Comparison of ENCODE assay signal across 1 cellular context in the genomic region with DNA sequence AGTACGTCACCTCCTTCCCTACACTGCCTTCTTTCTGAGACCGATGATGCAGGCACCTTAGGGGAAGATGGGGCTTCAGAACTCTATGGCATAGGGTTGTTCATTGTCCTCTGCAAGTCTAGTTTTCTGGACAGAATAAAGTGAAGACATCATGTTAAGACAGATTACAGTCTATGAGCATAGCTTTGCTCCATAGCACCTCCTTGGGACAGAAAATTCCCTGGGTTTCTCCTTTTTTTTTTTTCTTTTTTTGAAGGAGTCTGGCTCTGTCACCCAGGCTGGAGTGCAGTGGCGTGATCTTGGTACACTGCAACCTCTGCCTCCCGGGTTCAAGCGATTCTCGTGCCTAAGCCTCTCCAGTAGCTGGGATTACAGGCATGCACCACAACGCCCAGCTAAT.
TF ChIP-seq lines count a peak whose summit lies in the region.

No MANE protein-coding gene starts in this region.

TF ChIP-seq in HepG2, 621 proteins besides CTCF, POLR2A, EP300 and RAD21:
- TF ChIP-seq STAG1 (CRISPR knock-in tag; IDR thresholded peaks at IDR 0.05) (peak; percentile 11; the same call in 1 of the 2 replicates), ZNF143 (CRISPR knock-in tag; IDR thresholded peaks at IDR 0.05) (no peak), ZNF460 (CRISPR knock-in tag; IDR thresholded peaks at IDR 0.05; ENCODE audit: borderline replicate concordance) (no peak)
